Comparison of ENCODE assay signal across 8 cellular contexts in genomic region chr19:12737666-12738351, GRCh38. TPM values are rescaled to one million over a fixed set of nuclear protein-coding genes. Genes with fewer than 3 reads are reported as not detected.
A peak's percentile ranks its signal among the peaks of the same experiment; 100 is the strongest.
DNase-seq lines count a peak whose midpoint lies in the region; ATAC-seq, FAIRE-seq and TF ChIP-seq lines count a peak whose summit lies in the region.

No MANE protein-coding gene starts in this region.

- H3K9ac ChIP-seq in OCI-LY1 (ENCODE audit: low read length) = peak overlapping the region; percentile 75

- no peak for DNase-seq in BJ (ENCODE audit: low read depth)
- no peak for DNase-seq in effector memory CD8-positive, alpha-beta T cell
- DNase-seq in dermis blood vessel endothelial cell = no peak
- no peak for DNase-seq in A172 (ENCODE audit: low spot score)
- DNase-seq in RKO (ENCODE audit: low spot score) = no peak
- DNase-seq in GM19239 (ENCODE audit: insufficient read length, low spot score) = no peak

- H3K79me2 ChIP-seq in OCI-LY1 (ENCODE audit: insufficient read depth, low read length) = peaks cover 23% of the 10 kb centered on the region

- CTCF ChIA-PET in BJ (lab: Yijun Ruan, JAX) = interaction anchor here (1.2 to 4.5 kb wide), 4 partner anchors 20 to 110 kb away, joined by 3 to 27 read pairs (median 8); no protein-coding TSS in a partner anchor

- H3K4me3 ChIP-seq in BJ (ENCODE audit: low read depth, low read length) (peak overlapping the region; percentile 87), OCI-LY1 (ENCODE audit: low read depth, low read length, poor library complexity, severe bottlenecking) (peak overlapping the region; percentile 83)

- no peaks in the 10 kb centered on the region for H3K9me2 ChIP-seq in OCI-LY1 (ENCODE audit: low read depth, low read length)

- H2AFZ ChIP-seq in OCI-LY1 (ENCODE audit: low read length) = 0 out of 2 replicates have a peak overlapping the region, but pooled peaks have one; percentile 48

- ATAC-seq in effector memory CD8-positive, alpha-beta T cell (replicated peaks) = peak; percentile 3

- H3K36me3 ChIP-seq in BJ (ENCODE audit: control insufficient read depth, insufficient read depth, low read length) = peaks cover 4% of the 10 kb centered on the region
- H3K36me3 ChIP-seq in OCI-LY1 (ENCODE audit: insufficient read depth, low read length) = peaks cover 22% of the 10 kb centered on the region

- H3K4me1 Mint-ChIP-seq in effector memory CD8-positive, alpha-beta T cell (ENCODE audit: low read depth in 2 of 2) = peaks cover 31 to 33% of the 10 kb centered on the region in 2 donors
- peaks cover 29% of the 10 kb centered on the region for H3K4me1 Mint-ChIP-seq in nephron

- H3F3A ChIP-seq in OCI-LY1 (ENCODE audit: insufficient read depth, low read length) = peaks cover 12% of the 10 kb centered on the region; the same call in 1 of the 2 replicates

- no peaks in the 10 kb centered on the region for H3K9me3 Mint-ChIP-seq in effector memory CD8-positive, alpha-beta T cell
- no peaks in the 10 kb centered on the region for H3K9me3 Mint-ChIP-seq in nephron

- H3K36me3 Mint-ChIP-seq in effector memory CD8-positive, alpha-beta T cell (ENCODE audit: insufficient read depth) = peaks cover 54% of the 10 kb centered on the region
- H3K36me3 Mint-ChIP-seq in nephron (ENCODE audit: low read depth) = peaks cover 29% of the 10 kb centered on the region

- TF ChIP-seq CTCF in BJ (IDR thresholded peaks at IDR 0.05; ENCODE audit: insufficient read depth, low read depth, low read length) = no peak
- no peak for TF ChIP-seq CTCF in OCI-LY1 (IDR thresholded peaks at IDR 0.05; ENCODE audit: low read length)
- TF ChIP-seq CTCF in nephron (IDR thresholded peaks at IDR 0.05; ENCODE audit: unreplicated experiment in 3 of 3) = no peak

- H3K27me3 Mint-ChIP-seq in effector memory CD8-positive, alpha-beta T cell = no peaks in the 10 kb centered on the region
- H3K27me3 Mint-ChIP-seq in nephron (ENCODE audit: low read depth) = no peaks in the 10 kb centered on the region

- POLR2A ChIA-PET in BJ (lab: Charles Lee) = no interaction called here

- no peaks in the 10 kb centered on the region for H3K9me3 ChIP-seq in OCI-LY1 (ENCODE audit: low read length)

- peak overlapping the region; percentile 98 to 100 for H3K4me3 Mint-ChIP-seq in effector memory CD8-positive, alpha-beta T cell
- peak overlapping the region; percentile 98 to 100 (median 99) for H3K4me3 Mint-ChIP-seq in nephron

- no peak for FAIRE-seq in GM19239 (lab: Jason Lieb, UNC)

- peak overlapping the region; percentile 87 for H3K27ac ChIP-seq in OCI-LY1 (ENCODE audit: low read depth, low read length, poor library complexity, severe bottlenecking)

- no peaks in the 10 kb centered on the region for H4K20me1 ChIP-seq in OCI-LY1 (ENCODE audit: insufficient read depth, low read length)

- H3K4me2 ChIP-seq in OCI-LY1 (ENCODE audit: low read length) = peak overlapping the region; percentile 96

- H3K27ac Mint-ChIP-seq in effector memory CD8-positive, alpha-beta T cell = peak overlapping the region; percentile 98 to 99
- peak overlapping the region; percentile 97 to 98 (median 97) for H3K27ac Mint-ChIP-seq in nephron

- H3K4me1 ChIP-seq in OCI-LY1 (ENCODE audit: insufficient read depth, low read length, severe bottlenecking) = peaks cover 30% of the 10 kb centered on the region

- H3K27me3 ChIP-seq in BJ (ENCODE audit: control insufficient read depth, insufficient read depth, low read length) = no peaks in the 10 kb centered on the region
- no peaks in the 10 kb centered on the region for H3K27me3 ChIP-seq in OCI-LY1 (ENCODE audit: insufficient read depth, low read length)

RNA-seq across cellular contexts. Expression of gene GET3, which starts 0.5 kb away (rescaled TPM):
- 163 and 250 TPM in 2 replicates for polyA plus RNA-seq in BJ (2011; rRNA removed)
- polyA minus RNA-seq in BJ (2011; rRNA and poly(A)+ RNA removed) = 47.3 and 112 TPM in 2 replicates
- 66.9 and 78.6 TPM in 2 replicates for total RNA-seq in dermis blood vessel endothelial cell
- 198 and 212 TPM in 2 replicates for total RNA-seq in A172 (2014; rRNA removed; shearing (Covaris generic))

RNA-seq across cellular contexts. Expression of gene TRIR, which starts 3.3 kb away (rescaled TPM):
- polyA plus RNA-seq in BJ (2011; rRNA removed) = 161 and 181 TPM in 2 replicates
- 16.9 and 36.4 TPM in 2 replicates for polyA minus RNA-seq in BJ (2011; rRNA and poly(A)+ RNA removed)
- total RNA-seq in dermis blood vessel endothelial cell = 106 and 139 TPM in 2 replicates
- 344 and 364 TPM in 2 replicates for total RNA-seq in A172 (2014; rRNA removed; shearing (Covaris generic))

RNA-seq across cellular contexts. Expression of gene BEST2, which starts 13.8 kb away (rescaled TPM):
- polyA plus RNA-seq in BJ (2011; rRNA removed) = not detected in 2 replicates
- polyA minus RNA-seq in BJ (2011; rRNA and poly(A)+ RNA removed) = not detected in 2 replicates
- total RNA-seq in dermis blood vessel endothelial cell = not detected in 2 replicates
- total RNA-seq in A172 (2014; rRNA removed; shearing (Covaris generic)) = not detected in 2 replicates

RNA-seq across cellular contexts. Expression of gene TNPO2, which starts 14.1 kb away (rescaled TPM):
- polyA plus RNA-seq in BJ (2011; rRNA removed) = 49.6 and 77.3 TPM in 2 replicates
- polyA minus RNA-seq in BJ (2011; rRNA and poly(A)+ RNA removed) = 97.4 and 163 TPM in 2 replicates
- total RNA-seq in dermis blood vessel endothelial cell = 25.7 and 31.4 TPM in 2 replicates
- 9.3 and 14.5 TPM in 2 replicates for total RNA-seq in A172 (2014; rRNA removed; shearing (Covaris generic))

RNA-seq across cellular contexts. Expression of gene HOOK2, which starts 37.5 kb away (rescaled TPM):
- 6.3 and 10.4 TPM in 2 replicates for polyA plus RNA-seq in BJ (2011; rRNA removed)
- 7.0 and 8.1 TPM in 2 replicates for polyA minus RNA-seq in BJ (2011; rRNA and poly(A)+ RNA removed)
- 12.1 and 14.8 TPM in 2 replicates for total RNA-seq in dermis blood vessel endothelial cell
- 10.2 and 20.5 TPM in 2 replicates for total RNA-seq in A172 (2014; rRNA removed; shearing (Covaris generic))
